8 cellular contexts compared by ENCODE assay signal in genomic region chr10:4034907-4035581, GRCh38.
DNase-seq lines count a peak whose midpoint lies in the region; ATAC-seq and TF ChIP-seq lines count a peak whose summit lies in the region.

No MANE protein-coding gene starts in this region.

- peaks cover 13 to 26% of the 10 kb centered on the region in 2 donors for H3K4me1 Mint-ChIP-seq in natural killer cell

- ATAC-seq in natural killer cell (peak; percentile 63 to 78 (median 73)), GM18517 (IDR thresholded peaks at IDR 0.05; ENCODE audit: unreplicated experiment) (no peak), HG03378 (IDR thresholded peaks at IDR 0.05; ENCODE audit: unreplicated experiment) (no peak)

- no peak overlapping the region for H3K9ac ChIP-seq in endocrine pancreas (ENCODE audit: control insufficient read depth, insufficient read depth, low read length)

- peak overlapping the region; percentile 77 to 90 for H3K27ac Mint-ChIP-seq in natural killer cell

- TF ChIP-seq CTCF in AG04449 (IDR thresholded peaks at IDR 0.05; ENCODE audit: insufficient read depth, low read length, missing control alignments) (no peak), natural killer cell (IDR thresholded peaks at IDR 0.05) (no peak)

- no peaks in the 10 kb centered on the region for H3K4me1 ChIP-seq in endocrine pancreas (ENCODE audit: control insufficient read depth, insufficient read depth, low read length)

- peak overlapping the region; percentile 45 for H3K4me3 ChIP-seq in AG04449 (ENCODE audit: low read depth, low read length)
- H3K4me3 ChIP-seq in endocrine pancreas (ENCODE audit: control insufficient read depth, insufficient read depth, low read length) = peak overlapping the region; percentile 48

- POLR2A ChIA-PET in AG04449 (lab: Yijun Ruan, JAX) = interaction anchor here (1.1 kb wide), 1 partner anchor 207 kb away, joined by 4 read pairs; no protein-coding TSS in a partner anchor

- DNase-seq in AG04449 (ENCODE audit: low read depth, low spot score) (peak; percentile 12), MV-4-11 (lab: John Stamatoyannopoulos, UW) (peak; percentile 19), natural killer cell (no peak), NCI-H2081 (lab: John Stamatoyannopoulos, UW) (no peak), GDM1 (lab: John Stamatoyannopoulos, UW) (no peak)

- no peaks in the 10 kb centered on the region for H3K9me3 ChIP-seq in endocrine pancreas (ENCODE audit: control insufficient read depth, low read length)

- no peaks in the 10 kb centered on the region for H3K27me3 Mint-ChIP-seq in natural killer cell (ENCODE audit: low read depth in 2 of 2)

- no peaks in the 10 kb centered on the region for H3K9me3 Mint-ChIP-seq in natural killer cell

- CTCF ChIA-PET in AG04449 (lab: Yijun Ruan, JAX) = no interaction called here

- no peaks in the 10 kb centered on the region for H3K36me3 ChIP-seq in endocrine pancreas (ENCODE audit: control insufficient read depth, insufficient read depth, low read length)

- H3K27me3 ChIP-seq in endocrine pancreas (ENCODE audit: control insufficient read depth, insufficient read depth, low read length) = no peaks in the 10 kb centered on the region

- peak overlapping the region; percentile 92 for H3K4me3 Mint-ChIP-seq in natural killer cell

- intact Hi-C loops in natural killer cell (cut with micrococcal nuclease) = loop anchor here (5.0 kb wide), 1 partner anchor 207 kb away; no protein-coding TSS in a partner anchor

- H3K36me3 Mint-ChIP-seq in natural killer cell = no peaks in the 10 kb centered on the region

Comparison
In these comparisons a context has a peak if more than half of its experiments do, and no peak if none do; other contexts are left out.
1. DNase-seq: peak in AG04449 (single experiment) and MV-4-11 (single experiment); none in natural killer cell (single experiment), NCI-H2081 (0 of 2) and GDM1 (single experiment).
2. ATAC-seq: peak in natural killer cell (3 of 3); none in GM18517 (single experiment) and HG03378 (single experiment).